8 cellular contexts compared by ENCODE assay signal in genomic region chr14:91509878-91510170, GRCh38. TPM values are rescaled to one million over a fixed set of nuclear protein-coding genes. Genes with fewer than 3 reads are reported as not detected.
DNase-seq lines count a peak whose midpoint lies in the region; ATAC-seq and TF ChIP-seq lines count a peak whose summit lies in the region.

No MANE protein-coding gene starts in this region.

- peaks cover 30% of the 10 kb centered on the region for H3K36me3 Mint-ChIP-seq in activated naive CD4-positive, alpha-beta T cell treated with anti-CD3 and anti-CD28 coated beads for 36 hours (ENCODE audit: low read depth)

- no peak for TF ChIP-seq CTCF in SK-N-SH (IDR thresholded peaks at IDR 0.05)
- no peak for TF ChIP-seq CTCF in fibroblast of pulmonary artery (IDR thresholded peaks at IDR 0.05; ENCODE audit: low read length, missing control alignments)
- TF ChIP-seq CTCF in parathyroid adenoma (IDR thresholded peaks at IDR 0.05): no peak

- intact Hi-C loops in activated naive CD4-positive, alpha-beta T cell treated with anti-CD3 and anti-CD28 coated beads for 36 hours (cut with micrococcal nuclease): loop anchor here (1.0 to 10.0 kb wide), 13 partner anchors 15 to 1555 kb away; partner anchors contain the start of genes ATXN3, CCDC88C, DGLUCY and EFCAB11

- peaks cover 52% of the 10 kb centered on the region for H3K79me2 ChIP-seq in SK-N-SH (ENCODE audit: insufficient read depth)
- H3K79me2 ChIP-seq in parathyroid adenoma: peaks cover 24% of the 10 kb centered on the region

- H3K4me3 ChIP-seq in SK-N-SH (ENCODE audit: low read depth in 2 of 2, low read length in 1 of 2) (peak overlapping the region; percentile 84 to 89), fibroblast of pulmonary artery (replicated peaks; ENCODE audit: low read depth, low read length) (peak overlapping the region; percentile 69), parathyroid adenoma (ENCODE audit: low read depth, low read length) (peak overlapping the region; percentile 94)

- no peaks in the 10 kb centered on the region for H3K9me3 Mint-ChIP-seq in activated naive CD4-positive, alpha-beta T cell treated with anti-CD3 and anti-CD28 coated beads for 36 hours

- H3K4me2 ChIP-seq in SK-N-SH (peak overlapping the region; percentile 94), parathyroid adenoma (ENCODE audit: low read length) (peak overlapping the region; percentile 52)

- H3K4me3 Mint-ChIP-seq in activated naive CD4-positive, alpha-beta T cell treated with anti-CD3 and anti-CD28 coated beads for 36 hours: peak overlapping the region; percentile 99

- H3K27me3 Mint-ChIP-seq in activated naive CD4-positive, alpha-beta T cell treated with anti-CD3 and anti-CD28 coated beads for 36 hours (ENCODE audit: low read depth): no peaks in the 10 kb centered on the region

- TF ChIP-seq RAD21 in SK-N-SH (IDR thresholded peaks at IDR 0.05; ENCODE audit: low read length): no peak

- TF ChIP-seq EP300 in SK-N-SH (IDR thresholded peaks at IDR 0.05; ENCODE audit: borderline replicate concordance in 1 of 2, low read depth in 1 of 2, low read length in 1 of 2): no peak

- H2AFZ ChIP-seq in SK-N-SH (ENCODE audit: low read depth): peak overlapping the region; percentile 94
- H2AFZ ChIP-seq in parathyroid adenoma: peak overlapping the region; percentile 91

- H3K27me3 ChIP-seq in SK-N-SH (ENCODE audit: insufficient read depth) (peaks cover 5% of the 10 kb centered on the region; the same call in 1 of the 2 replicates), parathyroid adenoma (ENCODE audit: control insufficient read depth, insufficient read depth, low read length) (no peaks in the 10 kb centered on the region)

- H3F3A ChIP-seq in SK-N-SH (replicated peaks; ENCODE audit: insufficient read depth): peaks cover 4% of the 10 kb centered on the region

- H3K9me3 ChIP-seq in SK-N-SH (no peaks in the 10 kb centered on the region), parathyroid adenoma (ENCODE audit: control insufficient read depth, low read length) (no peaks in the 10 kb centered on the region)

- peak; percentile 16 for ATAC-seq in HG02981 (IDR thresholded peaks at IDR 0.05; ENCODE audit: unreplicated experiment)

- H3K4me1 Mint-ChIP-seq in activated naive CD4-positive, alpha-beta T cell treated with anti-CD3 and anti-CD28 coated beads for 36 hours (ENCODE audit: low read depth): peaks cover 29% of the 10 kb centered on the region

- peak overlapping the region; percentile 100 for H3K27ac Mint-ChIP-seq in activated naive CD4-positive, alpha-beta T cell treated with anti-CD3 and anti-CD28 coated beads for 36 hours

- H3K9me2 ChIP-seq in SK-N-SH: no peaks in the 10 kb centered on the region

- H3K27ac ChIP-seq in SK-N-SH (ENCODE audit: low read depth in 2 of 2, low read length in 1 of 2) (peak overlapping the region; percentile 97 to 98), parathyroid adenoma (peak overlapping the region; percentile 96)

- peak overlapping the region; percentile 99 for H3K9ac ChIP-seq in SK-N-SH
- peak overlapping the region; percentile 98 for H3K9ac ChIP-seq in parathyroid adenoma

- H4K20me1 ChIP-seq in SK-N-SH (ENCODE audit: insufficient read depth): peaks cover 41% of the 10 kb centered on the region

- POLR2A ChIA-PET in SK-N-SH (lab: Yijun Ruan, JAX): interaction anchor here (1.1 to 1.5 kb wide), 3 partner anchors 9 to 91 kb away, joined by 3 to 4 read pairs (median 3); no protein-coding TSS in a partner anchor

- CTCF ChIA-PET in activated naive CD4-positive, alpha-beta T cell treated with anti-CD3 and anti-CD28 coated beads for 36 hours (lab: Charles Lee): no interaction called here
- CTCF ChIA-PET in SK-N-SH (lab: Yijun Ruan, JAX): no interaction called here

- DNase-seq in activated naive CD4-positive, alpha-beta T cell treated with anti-CD3 and anti-CD28 coated beads for 36 hours: no peak
- DNase-seq in activated naive CD4-positive, alpha-beta T cell treated with Interleukin-2 at 50 U/mL for 16 hours: no peak
- no peak for DNase-seq in SK-N-SH
- no peak for DNase-seq in fibroblast of pulmonary artery (ENCODE audit: low read depth)
- no peak for DNase-seq in HT-29 (ENCODE audit: low spot score)
- no peak for DNase-seq in GOT3 (lab: John Stamatoyannopoulos, UW)

- H3K4me1 ChIP-seq in SK-N-SH (ENCODE audit: control insufficient read depth in 1 of 2, insufficient read depth in 2 of 2, low read depth in 1 of 2, low read length in 1 of 2) (peaks cover 4 to 5% of the 10 kb centered on the region in 2 experiments; a peak in 2 of 4 replicates), parathyroid adenoma (peaks cover 9% of the 10 kb centered on the region)

- 1% methylated on average over 21 of the region's 34 CpGs for WGBS in SK-N-SH (ENCODE audit: low lambda C conversion rate)

- peaks cover 4 to 15% of the 10 kb centered on the region in 2 experiments for H3K36me3 ChIP-seq in SK-N-SH (replicated peaks in 1 of 2; ENCODE audit: control insufficient read depth in 1 of 2, insufficient read depth in 2 of 2, low read length in 1 of 2)
- H3K36me3 ChIP-seq in parathyroid adenoma (ENCODE audit: control insufficient read depth, insufficient read depth, low read length): no peaks in the 10 kb centered on the region

TF ChIP-seq in SK-N-SH, 30 proteins besides CTCF, POLR2A, EP300 and RAD21 (continues in another document):
- TF ChIP-seq REST (IDR thresholded peaks at IDR 0.05; ENCODE audit: low read depth, low read length) (no peak), IRF3 (IDR thresholded peaks at IDR 0.05; ENCODE audit: low read depth, low read length) (no peak), SMC3 (IDR thresholded peaks at IDR 0.05; ENCODE audit: low read depth, low read length) (no peak), ZBTB33 (IDR thresholded peaks at IDR 0.05; ENCODE audit: borderline replicate concordance, low read depth) (no peak), NFIC (IDR thresholded peaks at IDR 0.05; ENCODE audit: borderline replicate concordance) (no peak), TCF12 (IDR thresholded peaks at IDR 0.05) (no peak), PBX3 (IDR thresholded peaks at IDR 0.05) (no peak), GATA2 (CRISPR knock-in tag; IDR thresholded peaks at IDR 0.05) (no peak)

RNA-seq across cellular contexts. Expression of gene PPP4R3A, which starts 0.3 kb away (rescaled TPM):
- 100 to 1,000 TPM; 114 to 118 TPM for total RNA-seq in activated naive CD4-positive, alpha-beta T cell treated with anti-CD3 and anti-CD28 coated beads for 36 hours
- polyA plus RNA-seq in SK-N-SH (2012; rRNA removed): 32.1 and 34.9 TPM in 2 replicates
- polyA plus RNA-seq in SK-N-SH (2012; cell fraction: cytosol; rRNA removed): 28.5 and 29.9 TPM in 2 replicates
- 30.9 and 64.4 TPM in 2 replicates for polyA plus RNA-seq in SK-N-SH (2012; cell fraction: nucleus; rRNA removed)
- total RNA-seq in HT-29 (2014; rRNA removed; shearing (Covaris generic)): 27.8 and 32.2 TPM in 2 replicates
